Comparison of ENCODE assay signal across 19 cellular contexts in genomic region chr17:50480854-50481490, GRCh38. TPM values are rescaled to one million over a fixed set of nuclear protein-coding genes. Genes with fewer than 3 reads are reported as not detected.
DNase-seq lines count a peak whose midpoint lies in the region; ATAC-seq and TF ChIP-seq lines count a peak whose summit lies in the region.
"Had no signal": no experiment of that assay in that cellular context is flagged by ENCODE, and none has a peak within 500 bp of the region (broad histone marks: within the 10 kb centered on the region; RNA-seq: fewer than 3 reads in every experiment).

No MANE protein-coding gene starts in this region.

- H3K27me3 Mint-ChIP-seq in CD14-positive monocyte (ENCODE audit: low read depth in 3 of 3) (peaks cover 0 to 14% (median 9%) of the 10 kb centered on the region in 3 donors), immature natural killer cell (ENCODE audit: low read depth in 3 of 3) (peaks cover 0 to 11% (median 5%) of the 10 kb centered on the region in 3 donors)

- DNase-seq in CD14-positive monocyte (ENCODE audit: low spot score) (no peak), SK-N-MC (ENCODE audit: low read depth, low spot score) (no peak), immature natural killer cell (no peak), HCEC 1CT (no peak), SHP77 (lab: John Stamatoyannopoulos, UW) (no peak)
- DNase-seq: activated naive CD4-positive, alpha-beta T cell treated with anti-CD3 and anti-CD28 coated beads, Interleukin-2, amount 50 U/mL, for 16 hours; DMS79; effector memory CD4-positive, alpha-beta T cell; hippocampal formation; kidney glomerular epithelial cell; NCI-H1092; NCI-H2171 treated with DMSO at 0.1 percent for 48 hours; NCI-H82; stimulated activated CD4-positive, alpha-beta T cell treated with anti-CD3 and anti-CD28 coated beads, Interleukin-1b, Interleukin-23, amount 100 ng/mL, for 48 hours had no signal

- H3K27me3 ChIP-seq in DOHH2 (ENCODE audit: control insufficient read depth, low read length) = no peaks in the 10 kb centered on the region
- H3K27me3 ChIP-seq: cardiac muscle cell, right atrium auricular region had no signal

- H3K36me3 ChIP-seq in DOHH2 (ENCODE audit: control insufficient read depth, low read length) (peaks cover 30% of the 10 kb centered on the region), SK-N-MC (ENCODE audit: insufficient read depth, low read length) (peaks cover 17% of the 10 kb centered on the region)

- H3K4me3 ChIP-seq in DOHH2 (ENCODE audit: low read length) (no peak overlapping the region), SK-N-MC (no peak overlapping the region)
- H3K4me3 ChIP-seq: cardiac muscle cell, right atrium auricular region had no signal

- H3F3A ChIP-seq in DOHH2 (ENCODE audit: control insufficient read depth, insufficient read depth) = peaks cover 7% of the 10 kb centered on the region

- H3K36me3 Mint-ChIP-seq in CD14-positive monocyte (peaks cover 27 to 42% of the 10 kb centered on the region in 2 donors), immature natural killer cell (peaks cover 4 to 17% (median 8%) of the 10 kb centered on the region in 3 donors)

- H3K4me2 ChIP-seq in DOHH2 (ENCODE audit: low read length) = peak overlapping the region; percentile 5; the same call in 1 of the 2 replicates

- no peak overlapping the region for H3K4me3 Mint-ChIP-seq in CD14-positive monocyte
- H3K4me3 Mint-ChIP-seq in immature natural killer cell = peak overlapping the region in 3 of 5 donors; percentile 38 to 87 (median 86)

- no peak overlapping the region for H3K9ac ChIP-seq in SK-N-MC (ENCODE audit: insufficient read length)

- peaks cover 13% of the 10 kb centered on the region for H3K79me2 ChIP-seq in DOHH2 (ENCODE audit: control insufficient read depth, low read length)

- intact Hi-C loops in CD14-positive monocyte (cut with micrococcal nuclease) = loop anchor here (2.0 to 10.0 kb wide), 5 partner anchors 24 to 201 kb away; partner anchors contain the start of gene SPATA20 (in 1 of the 2)

- H3K4me1 Mint-ChIP-seq in CD14-positive monocyte (peaks cover 33% of the 10 kb centered on the region), immature natural killer cell (peaks cover 28 to 32% of the 10 kb centered on the region in 2 donors)

- H4K20me1 ChIP-seq in DOHH2 (ENCODE audit: control insufficient read depth, insufficient read depth, low read depth, low read length) = no peaks in the 10 kb centered on the region

- ATAC-seq in HG03469 (IDR thresholded peaks at IDR 0.05; ENCODE audit: unreplicated experiment) = no peak
- ATAC-seq: activated CD4-positive, CD25-positive, alpha-beta regulatory T cell treated with anti-CD3 and anti-CD28 coated beads, Interleukin-2, amount 50 U/mL, for 24 hours had no signal

- TF ChIP-seq CTCF in CD14-positive monocyte (IDR thresholded peaks at IDR 0.05) = no peak
- TF ChIP-seq CTCF in DOHH2 (IDR thresholded peaks at IDR 0.05; ENCODE audit: low read depth, low read length, poor library complexity, severe bottlenecking) = no peak

- H3K27ac Mint-ChIP-seq in CD14-positive monocyte (peak overlapping the region in 4 of 7 donors; percentile 25 to 79 (median 74)), immature natural killer cell (no peak overlapping the region)

- peaks cover 27% of the 10 kb centered on the region for H3K4me1 ChIP-seq in DOHH2 (ENCODE audit: control insufficient read depth, low read length)

- H3K9me3 Mint-ChIP-seq in CD14-positive monocyte (peaks cover 0 to 5% (median 0%) of the 10 kb centered on the region in 7 donors), immature natural killer cell (peaks cover 0 to 1% (median 0%) of the 10 kb centered on the region in 6 donors)

- H3K9me2 ChIP-seq in DOHH2 (replicated peaks; ENCODE audit: control insufficient read depth, low read length) = no peaks in the 10 kb centered on the region

- no peaks in the 10 kb centered on the region for H3K9me3 ChIP-seq in DOHH2 (ENCODE audit: control insufficient read depth, insufficient read depth, low read length)
- no peaks in the 10 kb centered on the region for H3K9me3 ChIP-seq in SK-N-MC (ENCODE audit: low read depth, low read length)
- H3K9me3 ChIP-seq: right atrium auricular region had no signal

- H3K27ac ChIP-seq in DOHH2 (ENCODE audit: low read depth, low read length) = no peak overlapping the region
- H3K27ac ChIP-seq in SK-N-MC = 0 out of 2 replicates have a peak overlapping the region, but pooled peaks have one; percentile 15
- H3K27ac ChIP-seq: cardiac muscle cell had no signal

RNA-seq across cellular contexts. Expression of gene RSAD1, which starts 2.3 kb away (rescaled TPM):
- polyA plus RNA-seq in CD14-positive monocyte (10 to 100 TPM; 20.6 to 21.2 TPM), immature natural killer cell (10 to 100 TPM; 50.5 to 54.2 (median 54.1) TPM)

RNA-seq across cellular contexts. Expression of gene CHAD, which starts 12.3 kb away (rescaled TPM):
- polyA plus RNA-seq in CD14-positive monocyte = not detected
- polyA plus RNA-seq in immature natural killer cell = not detected

RNA-seq across cellular contexts. Expression of gene MYCBPAP, which starts 27.3 kb away (rescaled TPM):
- polyA plus RNA-seq in CD14-positive monocyte (not detected), immature natural killer cell (under 1 TPM in 1 of 3 donors, not detected in 2; 1.00 TPM)

RNA-seq across cellular contexts. Expression of gene EPN3, which starts 51.6 kb away (rescaled TPM):
- polyA plus RNA-seq in CD14-positive monocyte (not detected), immature natural killer cell (not detected)

RNA-seq across cellular contexts. Expression of gene ACSF2, which starts 55.0 kb away (rescaled TPM):
- polyA plus RNA-seq in CD14-positive monocyte = 1 to 10 TPM; 2.8 to 5.5 TPM
- polyA plus RNA-seq in immature natural killer cell = 10 to 100 TPM in 1 of 3 donors, 1 to 10 TPM in 2; 4.8 to 11.1 (median 5.4) TPM

Comparison
In these comparisons a context has a peak if more than half of its experiments do, and no peak if none do; other contexts are left out.
1. H3K27ac Mint-ChIP-seq: peak in CD14-positive monocyte (4 of 7); none in immature natural killer cell (0 of 6).
2. H3K4me3 Mint-ChIP-seq: peak in immature natural killer cell (3 of 5); none in CD14-positive monocyte (0 of 2).